Comparison of ENCODE assay signal across 3 cellular contexts in genomic region chr2:235383272-235383843, GRCh38.
TF ChIP-seq lines count a peak whose summit lies in the region.

No MANE protein-coding gene starts in this region.

TF ChIP-seq in liver, 16 proteins besides CTCF, POLR2A, EP300 and RAD21:
- TF ChIP-seq GABPA (IDR thresholded peaks at IDR 0.05 in 1 of 2, conservative IDR thresholded peaks at IDR 0.05 in 1 of 2) (no peak), FOXA2 (IDR thresholded peaks at IDR 0.05) (peak; percentile 55), ATF3 (IDR thresholded peaks at IDR 0.05) (no peak), YY1 (IDR thresholded peaks at IDR 0.05) (peak; percentile 54), FOXA1 (IDR thresholded peaks at IDR 0.05) (peak; percentile 10), RXRA (IDR thresholded peaks at IDR 0.05) (peak; percentile 43 to 84), SP1 (IDR thresholded peaks at IDR 0.05) (peak; percentile 55), NR2F2 (IDR thresholded peaks at IDR 0.05) (peak; percentile 17), HNF4A (conservative IDR thresholded peaks at IDR 0.05) (peak; percentile 76 to 84), HNF4G (IDR thresholded peaks at IDR 0.05) (no peak), JUND (IDR thresholded peaks at IDR 0.05) (peak in 1 of 2 donors; percentile 92), TAF1 (conservative IDR thresholded peaks at IDR 0.05) (no peak), MAX (IDR thresholded peaks at IDR 0.05) (no peak), EGR1 (IDR thresholded peaks at IDR 0.05; ENCODE audit: low read depth in 2 of 2) (peak in 1 of 2 donors; percentile 54)
- TF ChIP-seq, protein P1, sequence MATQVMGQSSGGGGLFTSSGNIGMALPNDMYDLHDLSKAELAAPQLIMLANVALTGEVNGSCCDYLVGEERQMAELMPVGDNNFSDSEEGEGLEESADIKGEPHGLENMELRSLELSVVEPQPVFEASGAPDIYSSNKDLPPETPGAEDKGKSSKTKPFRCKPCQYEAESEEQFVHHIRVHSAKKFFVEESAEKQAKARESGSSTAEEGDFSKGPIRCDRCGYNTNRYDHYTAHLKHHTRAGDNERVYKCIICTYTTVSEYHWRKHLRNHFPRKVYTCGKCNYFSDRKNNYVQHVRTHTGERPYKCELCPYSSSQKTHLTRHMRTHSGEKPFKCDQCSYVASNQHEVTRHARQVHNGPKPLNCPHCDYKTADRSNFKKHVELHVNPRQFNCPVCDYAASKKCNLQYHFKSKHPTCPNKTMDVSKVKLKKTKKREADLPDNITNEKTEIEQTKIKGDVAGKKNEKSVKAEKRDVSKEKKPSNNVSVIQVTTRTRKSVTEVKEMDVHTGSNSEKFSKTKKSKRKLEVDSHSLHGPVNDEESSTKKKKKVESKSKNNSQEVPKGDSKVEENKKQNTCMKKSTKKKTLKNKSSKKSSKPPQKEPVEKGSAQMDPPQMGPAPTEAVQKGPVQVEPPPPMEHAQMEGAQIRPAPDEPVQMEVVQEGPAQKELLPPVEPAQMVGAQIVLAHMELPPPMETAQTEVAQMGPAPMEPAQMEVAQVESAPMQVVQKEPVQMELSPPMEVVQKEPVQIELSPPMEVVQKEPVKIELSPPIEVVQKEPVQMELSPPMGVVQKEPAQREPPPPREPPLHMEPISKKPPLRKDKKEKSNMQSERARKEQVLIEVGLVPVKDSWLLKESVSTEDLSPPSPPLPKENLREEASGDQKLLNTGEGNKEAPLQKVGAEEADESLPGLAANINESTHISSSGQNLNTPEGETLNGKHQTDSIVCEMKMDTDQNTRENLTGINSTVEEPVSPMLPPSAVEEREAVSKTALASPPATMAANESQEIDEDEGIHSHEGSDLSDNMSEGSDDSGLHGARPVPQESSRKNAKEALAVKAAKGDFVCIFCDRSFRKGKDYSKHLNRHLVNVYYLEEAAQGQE (IDR thresholded peaks at IDR 0.05), result peak; percentile 82
- TF ChIP-seq, protein P2, sequence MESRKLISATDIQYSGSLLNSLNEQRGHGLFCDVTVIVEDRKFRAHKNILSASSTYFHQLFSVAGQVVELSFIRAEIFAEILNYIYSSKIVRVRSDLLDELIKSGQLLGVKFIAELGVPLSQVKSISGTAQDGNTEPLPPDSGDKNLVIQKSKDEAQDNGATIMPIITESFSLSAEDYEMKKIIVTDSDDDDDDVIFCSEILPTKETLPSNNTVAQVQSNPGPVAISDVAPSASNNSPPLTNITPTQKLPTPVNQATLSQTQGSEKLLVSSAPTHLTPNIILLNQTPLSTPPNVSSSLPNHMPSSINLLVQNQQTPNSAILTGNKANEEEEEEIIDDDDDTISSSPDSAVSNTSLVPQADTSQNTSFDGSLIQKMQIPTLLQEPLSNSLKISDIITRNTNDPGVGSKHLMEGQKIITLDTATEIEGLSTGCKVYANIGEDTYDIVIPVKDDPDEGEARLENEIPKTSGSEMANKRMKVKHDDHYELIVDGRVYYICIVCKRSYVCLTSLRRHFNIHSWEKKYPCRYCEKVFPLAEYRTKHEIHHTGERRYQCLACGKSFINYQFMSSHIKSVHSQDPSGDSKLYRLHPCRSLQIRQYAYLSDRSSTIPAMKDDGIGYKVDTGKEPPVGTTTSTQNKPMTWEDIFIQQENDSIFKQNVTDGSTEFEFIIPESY (IDR thresholded peaks at IDR 0.05), result peak; percentile 23
TF ChIP-seq in liver: peak in this region for 11.

TF ChIP-seq in HepG2, 621 proteins besides CTCF, POLR2A, EP300 and RAD21:
- TF ChIP-seq PLRG1 (conservative IDR thresholded peaks at IDR 0.05), result no peak
- no peak for TF ChIP-seq ZNF775 (CRISPR knock-in tag; IDR thresholded peaks at IDR 0.05; ENCODE audit: borderline replicate concordance)
- TF ChIP-seq MBD4 (IDR thresholded peaks at IDR 0.05; ENCODE audit: borderline replicate concordance, low read length), result no peak
- no peak for TF ChIP-seq ZFP36L1 (CRISPR knock-in tag; IDR thresholded peaks at IDR 0.05)
- TF ChIP-seq, protein P3, sequence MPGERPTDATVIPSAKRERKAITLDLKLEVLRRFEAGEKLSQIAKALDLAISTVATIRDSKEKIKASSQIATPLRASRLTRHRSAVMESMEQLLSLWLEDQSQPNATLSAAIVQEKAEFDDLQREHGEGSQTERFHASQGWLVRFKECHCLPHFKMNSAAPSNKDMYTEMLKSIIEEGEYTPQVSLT (CRISPR knock-in tag; IDR thresholded peaks at IDR 0.05; ENCODE audit: borderline replicate concordance, low read depth), result no peak
- TF ChIP-seq, protein P4, sequence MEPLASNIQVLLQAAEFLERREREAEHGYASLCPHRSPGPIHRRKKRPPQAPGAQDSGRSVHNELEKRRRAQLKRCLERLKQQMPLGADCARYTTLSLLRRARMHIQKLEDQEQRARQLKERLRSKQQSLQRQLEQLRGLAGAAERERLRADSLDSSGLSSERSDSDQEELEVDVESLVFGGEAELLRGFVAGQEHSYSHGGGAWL (CRISPR knock-in tag; IDR thresholded peaks at IDR 0.05), result no peak
- TF ChIP-seq TBX3 (IDR thresholded peaks at IDR 0.05; ENCODE audit: borderline replicate concordance), result no peak
- no peak for TF ChIP-seq DBP (CRISPR knock-in tag; IDR thresholded peaks at IDR 0.05; ENCODE audit: not compliant biosample characterization)
- TF ChIP-seq ZNF687 (CRISPR knock-in tag; IDR thresholded peaks at IDR 0.05), result no peak

TF ChIP-seq in H1, 55 proteins besides CTCF, POLR2A, EP300 and RAD21:
- TF ChIP-seq, protein P5, sequence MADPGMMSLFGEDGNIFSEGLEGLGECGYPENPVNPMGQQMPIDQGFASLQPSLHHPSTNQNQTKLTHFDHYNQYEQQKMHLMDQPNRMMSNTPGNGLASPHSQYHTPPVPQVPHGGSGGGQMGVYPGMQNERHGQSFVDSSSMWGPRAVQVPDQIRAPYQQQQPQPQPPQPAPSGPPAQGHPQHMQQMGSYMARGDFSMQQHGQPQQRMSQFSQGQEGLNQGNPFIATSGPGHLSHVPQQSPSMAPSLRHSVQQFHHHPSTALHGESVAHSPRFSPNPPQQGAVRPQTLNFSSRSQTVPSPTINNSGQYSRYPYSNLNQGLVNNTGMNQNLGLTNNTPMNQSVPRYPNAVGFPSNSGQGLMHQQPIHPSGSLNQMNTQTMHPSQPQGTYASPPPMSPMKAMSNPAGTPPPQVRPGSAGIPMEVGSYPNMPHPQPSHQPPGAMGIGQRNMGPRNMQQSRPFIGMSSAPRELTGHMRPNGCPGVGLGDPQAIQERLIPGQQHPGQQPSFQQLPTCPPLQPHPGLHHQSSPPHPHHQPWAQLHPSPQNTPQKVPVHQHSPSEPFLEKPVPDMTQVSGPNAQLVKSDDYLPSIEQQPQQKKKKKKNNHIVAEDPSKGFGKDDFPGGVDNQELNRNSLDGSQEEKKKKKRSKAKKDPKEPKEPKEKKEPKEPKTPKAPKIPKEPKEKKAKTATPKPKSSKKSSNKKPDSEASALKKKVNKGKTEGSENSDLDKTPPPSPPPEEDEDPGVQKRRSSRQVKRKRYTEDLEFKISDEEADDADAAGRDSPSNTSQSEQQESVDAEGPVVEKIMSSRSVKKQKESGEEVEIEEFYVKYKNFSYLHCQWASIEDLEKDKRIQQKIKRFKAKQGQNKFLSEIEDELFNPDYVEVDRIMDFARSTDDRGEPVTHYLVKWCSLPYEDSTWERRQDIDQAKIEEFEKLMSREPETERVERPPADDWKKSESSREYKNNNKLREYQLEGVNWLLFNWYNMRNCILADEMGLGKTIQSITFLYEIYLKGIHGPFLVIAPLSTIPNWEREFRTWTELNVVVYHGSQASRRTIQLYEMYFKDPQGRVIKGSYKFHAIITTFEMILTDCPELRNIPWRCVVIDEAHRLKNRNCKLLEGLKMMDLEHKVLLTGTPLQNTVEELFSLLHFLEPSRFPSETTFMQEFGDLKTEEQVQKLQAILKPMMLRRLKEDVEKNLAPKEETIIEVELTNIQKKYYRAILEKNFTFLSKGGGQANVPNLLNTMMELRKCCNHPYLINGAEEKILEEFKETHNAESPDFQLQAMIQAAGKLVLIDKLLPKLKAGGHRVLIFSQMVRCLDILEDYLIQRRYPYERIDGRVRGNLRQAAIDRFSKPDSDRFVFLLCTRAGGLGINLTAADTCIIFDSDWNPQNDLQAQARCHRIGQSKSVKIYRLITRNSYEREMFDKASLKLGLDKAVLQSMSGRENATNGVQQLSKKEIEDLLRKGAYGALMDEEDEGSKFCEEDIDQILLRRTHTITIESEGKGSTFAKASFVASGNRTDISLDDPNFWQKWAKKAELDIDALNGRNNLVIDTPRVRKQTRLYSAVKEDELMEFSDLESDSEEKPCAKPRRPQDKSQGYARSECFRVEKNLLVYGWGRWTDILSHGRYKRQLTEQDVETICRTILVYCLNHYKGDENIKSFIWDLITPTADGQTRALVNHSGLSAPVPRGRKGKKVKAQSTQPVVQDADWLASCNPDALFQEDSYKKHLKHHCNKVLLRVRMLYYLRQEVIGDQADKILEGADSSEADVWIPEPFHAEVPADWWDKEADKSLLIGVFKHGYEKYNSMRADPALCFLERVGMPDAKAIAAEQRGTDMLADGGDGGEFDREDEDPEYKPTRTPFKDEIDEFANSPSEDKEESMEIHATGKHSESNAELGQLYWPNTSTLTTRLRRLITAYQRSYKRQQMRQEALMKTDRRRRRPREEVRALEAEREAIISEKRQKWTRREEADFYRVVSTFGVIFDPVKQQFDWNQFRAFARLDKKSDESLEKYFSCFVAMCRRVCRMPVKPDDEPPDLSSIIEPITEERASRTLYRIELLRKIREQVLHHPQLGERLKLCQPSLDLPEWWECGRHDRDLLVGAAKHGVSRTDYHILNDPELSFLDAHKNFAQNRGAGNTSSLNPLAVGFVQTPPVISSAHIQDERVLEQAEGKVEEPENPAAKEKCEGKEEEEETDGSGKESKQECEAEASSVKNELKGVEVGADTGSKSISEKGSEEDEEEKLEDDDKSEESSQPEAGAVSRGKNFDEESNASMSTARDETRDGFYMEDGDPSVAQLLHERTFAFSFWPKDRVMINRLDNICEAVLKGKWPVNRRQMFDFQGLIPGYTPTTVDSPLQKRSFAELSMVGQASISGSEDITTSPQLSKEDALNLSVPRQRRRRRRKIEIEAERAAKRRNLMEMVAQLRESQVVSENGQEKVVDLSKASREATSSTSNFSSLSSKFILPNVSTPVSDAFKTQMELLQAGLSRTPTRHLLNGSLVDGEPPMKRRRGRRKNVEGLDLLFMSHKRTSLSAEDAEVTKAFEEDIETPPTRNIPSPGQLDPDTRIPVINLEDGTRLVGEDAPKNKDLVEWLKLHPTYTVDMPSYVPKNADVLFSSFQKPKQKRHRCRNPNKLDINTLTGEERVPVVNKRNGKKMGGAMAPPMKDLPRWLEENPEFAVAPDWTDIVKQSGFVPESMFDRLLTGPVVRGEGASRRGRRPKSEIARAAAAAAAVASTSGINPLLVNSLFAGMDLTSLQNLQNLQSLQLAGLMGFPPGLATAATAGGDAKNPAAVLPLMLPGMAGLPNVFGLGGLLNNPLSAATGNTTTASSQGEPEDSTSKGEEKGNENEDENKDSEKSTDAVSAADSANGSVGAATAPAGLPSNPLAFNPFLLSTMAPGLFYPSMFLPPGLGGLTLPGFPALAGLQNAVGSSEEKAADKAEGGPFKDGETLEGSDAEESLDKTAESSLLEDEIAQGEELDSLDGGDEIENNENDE (IDR thresholded peaks at IDR 0.05; ENCODE audit: insufficient replicate concordance, low read length), result no peak
- no peak for TF ChIP-seq SP4 (IDR thresholded peaks at IDR 0.05; ENCODE audit: low read length)
- TF ChIP-seq MAFK (IDR thresholded peaks at IDR 0.05; ENCODE audit: low read depth, low read length), result no peak
- no peak for TF ChIP-seq CBX5 (IDR thresholded peaks at IDR 0.05; ENCODE audit: low read depth, low read length)
- TF ChIP-seq ATF2 (IDR thresholded peaks at IDR 0.05; ENCODE audit: low read length), result no peak
- no peak for TF ChIP-seq JUN (IDR thresholded peaks at IDR 0.05; ENCODE audit: low read depth, low read length)
- no peak for TF ChIP-seq RXRA (IDR thresholded peaks at IDR 0.05; ENCODE audit: insufficient read depth, low read depth, low read length)
- no peak for TF ChIP-seq FOSL1 (IDR thresholded peaks at IDR 0.05; ENCODE audit: insufficient read depth, low read depth, low read length)
- no peak for TF ChIP-seq TBP (IDR thresholded peaks at IDR 0.05; ENCODE audit: low read depth, low read length)
- no peak for TF ChIP-seq NRF1 (IDR thresholded peaks at IDR 0.05; ENCODE audit: low read depth, low read length)
- no peak for TF ChIP-seq MAX (IDR thresholded peaks at IDR 0.05)
